ENCODE assay signal across 7 cellular contexts in genomic region chr14:95480109-95480886, GRCh38. TPM values are rescaled to one million over a fixed set of nuclear protein-coding genes. Genes with fewer than 3 reads are reported as not detected.
DNase-seq lines count a peak whose midpoint lies in the region; ATAC-seq and TF ChIP-seq lines count a peak whose summit lies in the region.

No MANE protein-coding gene starts in this region.

- H2BK5ac ChIP-seq in mesendoderm (ENCODE audit: low read length): no peak overlapping the region

- no peak for TF ChIP-seq CTCF in fibroblast of the aortic adventitia (IDR thresholded peaks at IDR 0.05; ENCODE audit: insufficient read depth, low read length)

- no peak overlapping the region for H4K5ac ChIP-seq in mesendoderm (ENCODE audit: low read length)

- peaks cover 34% of the 10 kb centered on the region for H3K36me3 Mint-ChIP-seq in activated CD4-positive, alpha-beta T cell treated with anti-CD3 and anti-CD28 coated beads, Interleukin-2, amount 10 ng/mL, durations not matched to agents 7 days and 5 days (ENCODE audit: low read depth)

- no peaks in the 10 kb centered on the region for H3K27me3 ChIP-seq in mesendoderm (ENCODE audit: insufficient read depth, low read length, poor library complexity)

- no peaks in the 10 kb centered on the region for H3K79me2 ChIP-seq in mesendoderm (ENCODE audit: control insufficient read depth, insufficient read depth, low read length)

- CTCF ChIA-PET in activated CD4-positive, alpha-beta T cell treated with anti-CD3 and anti-CD28 coated beads, Interleukin-2, amount 10 ng/mL, durations not matched to agents 7 days and 5 days (lab: Charles Lee): interaction anchor here (0.6 to 2.0 kb wide), 9 partner anchors 8 to 217 kb away, joined by 3 to 5 read pairs (median 4); no protein-coding TSS in a partner anchor

- no peaks in the 10 kb centered on the region for H3K4me1 ChIP-seq in mesendoderm (ENCODE audit: control insufficient read depth, low read depth, low read length)

- no peak overlapping the region for H3K4ac ChIP-seq in mesendoderm (ENCODE audit: low read depth, low read length)

- no peaks in the 10 kb centered on the region for H3K9me3 Mint-ChIP-seq in activated CD4-positive, alpha-beta T cell treated with anti-CD3 and anti-CD28 coated beads, Interleukin-2, amount 10 ng/mL, durations not matched to agents 7 days and 5 days

- H3K79me1 ChIP-seq in mesendoderm (ENCODE audit: low read length): no peaks in the 10 kb centered on the region

- no peak overlapping the region for H2BK15ac ChIP-seq in mesendoderm (replicated peaks; ENCODE audit: low read depth)

- H3K4me2 ChIP-seq in mesendoderm (ENCODE audit: low read length): no peak overlapping the region

- H3K36me3 ChIP-seq in mesendoderm (ENCODE audit: control insufficient read depth, insufficient read depth, low read length): no peaks in the 10 kb centered on the region

- H3K18ac ChIP-seq in mesendoderm (ENCODE audit: low read length): no peak overlapping the region

- peaks cover 43% of the 10 kb centered on the region for H3K4me1 Mint-ChIP-seq in activated CD4-positive, alpha-beta T cell treated with anti-CD3 and anti-CD28 coated beads, Interleukin-2, amount 10 ng/mL, durations not matched to agents 7 days and 5 days

- H3K27me3 Mint-ChIP-seq in activated CD4-positive, alpha-beta T cell treated with anti-CD3 and anti-CD28 coated beads, Interleukin-2, amount 10 ng/mL, durations not matched to agents 7 days and 5 days: no peaks in the 10 kb centered on the region

- no peak overlapping the region for H2BK120ac ChIP-seq in mesendoderm (ENCODE audit: low read depth, low read length)

- no peak overlapping the region for H3K23ac ChIP-seq in mesendoderm (ENCODE audit: low read length)

- H2AK5ac ChIP-seq in mesendoderm (ENCODE audit: low read length): no peak overlapping the region

- DNase-seq in activated CD4-positive, alpha-beta T cell treated with anti-CD3 and anti-CD28 coated beads, Interleukin-2, amount 10 ng/mL, durations not matched to agents 7 days and 5 days: peak; percentile 22
- DNase-seq in fibroblast of the aortic adventitia (ENCODE audit: low read depth) (peak; percentile 78), mesendoderm (no peak), germinal center (ENCODE audit: low spot score) (no peak), cortex of kidney (lab: John Stamatoyannopoulos, UW) (no peak)
- DNase-seq in stimulated activated CD8-positive, alpha-beta memory T cell treated with anti-CD3 and anti-CD28 coated beads, Interleukin-7, amount 100 ng/mL, for 4 hours (ENCODE audit: low read depth in 2 of 2): peak; percentile 11 to 28

- no peak overlapping the region for H4K8ac ChIP-seq in mesendoderm (ENCODE audit: low read depth, low read length)

- H3K9ac ChIP-seq in mesendoderm (ENCODE audit: low read length): no peak overlapping the region

- H3K4me3 Mint-ChIP-seq in activated CD4-positive, alpha-beta T cell treated with anti-CD3 and anti-CD28 coated beads, Interleukin-2, amount 10 ng/mL, durations not matched to agents 7 days and 5 days: no peak overlapping the region

- peak; percentile 49 for ATAC-seq in GM21619 (IDR thresholded peaks at IDR 0.05; ENCODE audit: unreplicated experiment)

- WGBS in mesendoderm (ENCODE audit: extremely low coverage, insufficient coverage, low lambda C conversion rate): no CpG with 5 or more reads among the region's 11 CpGs

- H3K4me3 ChIP-seq in fibroblast of the aortic adventitia (ENCODE audit: low read depth, low read length): no peak overlapping the region
- no peak overlapping the region for H3K4me3 ChIP-seq in mesendoderm (ENCODE audit: low read length)

- H3K56ac ChIP-seq in mesendoderm (ENCODE audit: low read length): no peak overlapping the region

- POLR2A ChIA-PET in activated CD4-positive, alpha-beta T cell treated with anti-CD3 and anti-CD28 coated beads, Interleukin-2, amount 10 ng/mL, durations not matched to agents 7 days and 5 days (lab: Charles Lee): no interaction called here

- no peak overlapping the region for H3K27ac ChIP-seq in mesendoderm (ENCODE audit: low read depth, low read length)

- peak overlapping the region; percentile 87 for H3K27ac Mint-ChIP-seq in activated CD4-positive, alpha-beta T cell treated with anti-CD3 and anti-CD28 coated beads, Interleukin-2, amount 10 ng/mL, durations not matched to agents 7 days and 5 days

RNA-seq across cellular contexts. Expression of gene SYNE3, which starts 36.2 kb away (rescaled TPM):
- 10 to 100 TPM; 81.0 to 95.8 TPM for total RNA-seq in activated CD4-positive, alpha-beta T cell treated with anti-CD3 and anti-CD28 coated beads, Interleukin-2, amount 10 ng/mL, durations not matched to agents 7 days and 5 days
- 19.3 and 63.4 TPM in 2 replicates for total RNA-seq in fibroblast of the aortic adventitia (ENCODE audit: low replicate concordance)
- 0.34 TPM for polyA plus RNA-seq in mesendoderm (2013, experiment 1 of 2)
- 0.31 TPM for polyA plus RNA-seq in mesendoderm (2013, experiment 2 of 2)

RNA-seq across cellular contexts. Expression of gene GLRX5, which starts 54.6 kb away (rescaled TPM):
- 10 to 100 TPM; 36.6 to 51.2 TPM for total RNA-seq in activated CD4-positive, alpha-beta T cell treated with anti-CD3 and anti-CD28 coated beads, Interleukin-2, amount 10 ng/mL, durations not matched to agents 7 days and 5 days
- 8.5 and 47.2 TPM in 2 replicates for total RNA-seq in fibroblast of the aortic adventitia (ENCODE audit: low replicate concordance)
- polyA plus RNA-seq in mesendoderm (2013, experiment 1 of 2): 71.4 TPM
- 69.3 TPM for polyA plus RNA-seq in mesendoderm (2013, experiment 2 of 2)

Comparison
In these comparisons a context has a peak if more than half of its experiments do, and no peak if none do; other contexts are left out.
1. DNase-seq: peak in activated CD4-positive, alpha-beta T cell treated with anti-CD3 and anti-CD28 coated beads, Interleukin-2, amount 10 ng/mL, durations not matched to agents 7 days and 5 days (single experiment), fibroblast of the aortic adventitia (single experiment) and stimulated activated CD8-positive, alpha-beta memory T cell treated with anti-CD3 and anti-CD28 coated beads, Interleukin-7, amount 100 ng/mL, for 4 hours (2 of 2); none in mesendoderm (single experiment), germinal center (single experiment) and cortex of kidney (single experiment).